In the genomic region with DNA sequence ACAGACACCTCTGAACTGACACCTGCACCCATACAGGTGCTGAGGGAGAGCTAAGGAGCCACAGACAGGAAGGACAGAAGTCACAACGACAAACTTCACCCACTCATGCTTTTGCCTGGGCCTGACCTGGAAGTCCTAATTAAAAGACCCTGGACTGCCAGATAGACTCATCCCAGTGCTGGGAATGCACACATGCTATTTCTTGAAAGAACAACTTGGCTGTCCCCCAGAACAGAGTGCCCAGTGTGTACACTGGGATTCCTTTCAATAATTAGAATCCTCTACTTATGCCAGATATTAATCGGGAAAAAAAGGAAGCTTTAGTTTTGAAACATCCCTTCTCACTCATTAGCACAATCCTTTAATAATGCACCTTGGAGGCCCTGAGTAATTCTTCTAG, we compare ENCODE assay signal across 16 cellular contexts. TPM values are rescaled to one million over a fixed set of nuclear protein-coding genes. Genes with fewer than 3 reads are reported as not detected.
DNase-seq lines count a peak whose midpoint lies in the region; ATAC-seq and TF ChIP-seq lines count a peak whose summit lies in the region.
"Had no signal": no experiment of that assay in that cellular context is flagged by ENCODE, and none has a peak within 500 bp of the region (broad histone marks: within the 10 kb centered on the region; RNA-seq: fewer than 3 reads in every experiment).

No MANE protein-coding gene starts in this region.

- no peak overlapping the region for H3K4me3 Mint-ChIP-seq in activated T-cell treated with anti-CD3 and anti-CD28 coated beads, Interleukin-2, amount 50 U/mL, for 4 hours
- H3K4me3 Mint-ChIP-seq: CD4-positive, alpha-beta memory T cell had no signal

- H3K27me3 Mint-ChIP-seq in activated T-cell treated with anti-CD3 and anti-CD28 coated beads, Interleukin-2, amount 50 U/mL, for 4 hours (ENCODE audit: low read depth): peaks cover 7% of the 10 kb centered on the region

- H3K4me1 ChIP-seq in esophagus (ENCODE audit: control insufficient read depth in 2 of 2, insufficient read depth in 2 of 2, low read length in 1 of 2) (peaks cover 4% of the 10 kb centered on the region in 2 donors), lung (ENCODE audit: control insufficient read depth in 2 of 2, insufficient read depth in 2 of 2, low read length in 2 of 2) (peaks cover 0 to 9% of the 10 kb centered on the region in 2 donors)
- H3K4me1 ChIP-seq: A549, BE2C had no signal

- no peak for TF ChIP-seq CTCF in VCaP (conservative IDR thresholded peaks at IDR 0.05)
- TF ChIP-seq CTCF in lung (IDR thresholded peaks at IDR 0.05; ENCODE audit: control extremely low read depth, extremely low read depth): no peak

- H3K36me3 ChIP-seq in esophagus (ENCODE audit: control insufficient read depth in 2 of 2, insufficient read depth in 2 of 2, low read length in 1 of 2) (no peaks in the 10 kb centered on the region), lung (ENCODE audit: control insufficient read depth in 2 of 2, insufficient read depth in 2 of 2, low read length in 2 of 2) (peaks cover 0 to 2% of the 10 kb centered on the region in 2 donors)
- H3K36me3 ChIP-seq: BE2C had no signal

- DNase-seq in lung (ENCODE audit: low spot score) (no peak), occipital lobe (lab: John Stamatoyannopoulos, UW) (no peak)
- DNase-seq in activated T-cell treated with anti-CD3 and anti-CD28 coated beads, Interleukin-2, amount 50 U/mL, for 4 hours: no peak
- DNase-seq: BE2C; CD4-positive, alpha-beta memory T cell; DMS79; GM23248 had no signal

- H3K4me1 Mint-ChIP-seq in activated T-cell treated with anti-CD3 and anti-CD28 coated beads, Interleukin-2, amount 50 U/mL, for 4 hours (ENCODE audit: low read depth): peaks cover 19% of the 10 kb centered on the region

- peak overlapping the region in 1 of 2 donors; percentile 59 for H3K4me3 ChIP-seq in esophagus (ENCODE audit: low read depth in 1 of 2, low read length in 2 of 2)
- H3K4me3 ChIP-seq in lung: peak overlapping the region; percentile 22
- H3K4me3 ChIP-seq: A549, GM12878, GM23248 had no signal

- H3K27ac ChIP-seq in VCaP (0 out of 2 replicates have a peak overlapping the region, but pooled peaks have one; percentile 15), esophagus (ENCODE audit: low read depth in 2 of 2, low read length in 1 of 2) (peak overlapping the region; percentile 6 to 79), lung (ENCODE audit: low read depth in 1 of 2, low read length in 1 of 2) (peak overlapping the region in 1 of 2 donors; percentile 47)
- H3K27ac ChIP-seq: A549, C4-2B, GM23248 had no signal

- no peaks in the 10 kb centered on the region for H3K36me3 Mint-ChIP-seq in activated T-cell treated with anti-CD3 and anti-CD28 coated beads, Interleukin-2, amount 50 U/mL, for 4 hours (ENCODE audit: insufficient read depth)
- H3K36me3 Mint-ChIP-seq: CD4-positive, alpha-beta memory T cell had no signal

- no peaks in the 10 kb centered on the region for H3K27me3 ChIP-seq in esophagus (ENCODE audit: control insufficient read depth in 1 of 2, insufficient read depth in 2 of 2, low read length in 2 of 2)
- H3K27me3 ChIP-seq in lung (ENCODE audit: control insufficient read depth, insufficient read depth): no peaks in the 10 kb centered on the region

- ATAC-seq in lung (ENCODE audit: insufficient read depth, low FRiP score) (no peak), HG03196 (IDR thresholded peaks at IDR 0.05; ENCODE audit: unreplicated experiment) (no peak)
- no peak for ATAC-seq in activated T-cell treated with anti-CD3 and anti-CD28 coated beads, Interleukin-2, amount 50 U/mL, for 4 hours
- ATAC-seq: A549, GM12878, HCT116 had no signal

- WGBS in esophagus, 2 donors: 18 to 31% methylated on average over 2 of the region's 2 CpGs
- 26 to 29% methylated on average over 2 of the region's 2 CpGs for WGBS in lung, 2 donors

- H3K9me3 ChIP-seq in esophagus (ENCODE audit: control insufficient read depth in 2 of 2, insufficient read depth in 1 of 2, low read depth in 1 of 2, low read length in 1 of 2) (no peaks in the 10 kb centered on the region), lung (ENCODE audit: control insufficient read depth in 2 of 2, insufficient read depth in 1 of 2, low read length in 1 of 2) (peaks cover 0 to 2% of the 10 kb centered on the region in 2 donors)
- H3K9me3 ChIP-seq: A549, BE2C had no signal

- no peaks in the 10 kb centered on the region for H3K9me3 Mint-ChIP-seq in activated T-cell treated with anti-CD3 and anti-CD28 coated beads, Interleukin-2, amount 50 U/mL, for 4 hours
- H3K9me3 Mint-ChIP-seq: CD4-positive, alpha-beta memory T cell had no signal

RNA-seq across cellular contexts. Expression of gene HOPX, which starts 3.4 kb away (rescaled TPM):
- polyA plus RNA-seq in esophagus (1,000 to 10,000 TPM in 1 of 2 donors, 100 to 1,000 TPM in 1; 649 to 1,386 TPM), lung (100 to 1,000 TPM; 731 to 792 TPM)
- total RNA-seq in lung (100 to 1,000 TPM; 144 to 450 TPM), occipital lobe (79.2 TPM)
- 100 to 1,000 TPM in 1 of 3 donors, 10 to 100 TPM in 2; 27.3 to 121 (median 95.5) TPM for total RNA-seq in activated T-cell treated with anti-CD3 and anti-CD28 coated beads, Interleukin-2, amount 50 U/mL, for 4 hours
- total RNA-seq: G401, GM23248, HT1080 had no signal
- polyA plus RNA-seq: A549, GM23248 had no signal
